8 cellular contexts compared by ENCODE assay signal in the genomic region with DNA sequence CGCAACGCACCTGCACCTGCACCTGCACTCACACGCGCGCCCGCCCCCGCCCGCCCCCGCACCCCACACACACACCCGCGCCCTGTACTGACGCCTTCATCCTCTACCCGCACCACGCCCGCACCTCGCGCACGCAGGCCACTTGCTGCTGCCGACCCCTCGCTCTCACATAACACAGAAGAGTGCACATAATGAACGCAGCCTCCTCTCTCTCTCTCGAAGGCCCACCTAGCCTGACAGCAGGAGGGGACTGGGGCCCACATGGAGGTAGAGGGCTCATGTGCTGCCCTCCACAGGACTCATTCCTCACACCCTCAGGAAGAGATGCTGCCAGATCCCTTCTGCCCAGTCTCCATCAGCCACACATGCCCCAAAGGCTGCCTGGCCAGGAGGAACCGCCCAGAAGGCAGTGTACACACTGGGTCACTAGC. TPM values are rescaled to one million over a fixed set of nuclear protein-coding genes. Genes with fewer than 3 reads are reported as not detected.
DNase-seq lines count a peak whose midpoint lies in the region; ATAC-seq and TF ChIP-seq lines count a peak whose summit lies in the region.

No MANE protein-coding gene starts in this region.

- peaks cover 18% of the 10 kb centered on the region for H3K27me3 Mint-ChIP-seq in activated naive CD8-positive, alpha-beta T cell

- H2AFZ ChIP-seq in mesenchymal stem cell (ENCODE audit: low read depth, low read length): no peak overlapping the region

- no peak overlapping the region for H3K27ac Mint-ChIP-seq in activated naive CD8-positive, alpha-beta T cell

- H3K9me3 Mint-ChIP-seq in activated naive CD8-positive, alpha-beta T cell (ENCODE audit: low read depth): no peaks in the 10 kb centered on the region

- no peak overlapping the region for H3K23ac ChIP-seq in mesenchymal stem cell (ENCODE audit: low read length in 2 of 2)

- H3K4me3 ChIP-seq in LNCaP clone FGC (ENCODE audit: low read depth, low read length) (peak overlapping the region; percentile 45), mesenchymal stem cell (ENCODE audit: insufficient read depth in 1 of 2, low read depth in 1 of 2, low read length in 2 of 2) (peak overlapping the region in 1 of 2 experiments; percentile 52)

- peak overlapping the region; percentile 87 for H3K4me2 ChIP-seq in mesenchymal stem cell (ENCODE audit: low read length, poor library complexity, severe bottlenecking)

- DNase-seq in COLO668 (lab: John Stamatoyannopoulos, UW; ENCODE audit: unreplicated experiment) (peak; percentile 65), LNCaP clone FGC (ENCODE audit: low read depth) (no peak), mesenchymal stem cell (no peak), putamen (ENCODE audit: low spot score) (no peak), substantia nigra (lab: John Stamatoyannopoulos, UW) (no peak)

- H4K91ac ChIP-seq in mesenchymal stem cell (ENCODE audit: low read length): no peak overlapping the region

- no peak overlapping the region for H4K8ac ChIP-seq in mesenchymal stem cell (ENCODE audit: low read length)

- no peak overlapping the region for H3K4ac ChIP-seq in mesenchymal stem cell (ENCODE audit: low read depth in 1 of 2, low read length in 2 of 2)

- peaks cover 8% of the 10 kb centered on the region for H3K4me1 Mint-ChIP-seq in activated naive CD8-positive, alpha-beta T cell (ENCODE audit: low read depth)

- H3K9me3 ChIP-seq in mesenchymal stem cell (ENCODE audit: control insufficient read depth, low read length): no peaks in the 10 kb centered on the region

- ATAC-seq in GM18517 (IDR thresholded peaks at IDR 0.05; ENCODE audit: unreplicated experiment): no peak
- ATAC-seq in HG02840 (IDR thresholded peaks at IDR 0.05; ENCODE audit: low FRiP score, unreplicated experiment): no peak

- no peaks in the 10 kb centered on the region for H3K36me3 ChIP-seq in mesenchymal stem cell (ENCODE audit: control insufficient read depth in 1 of 2, insufficient read depth in 2 of 2, low read depth in 1 of 2, low read length in 2 of 2)

- H3K4me3 Mint-ChIP-seq in activated naive CD8-positive, alpha-beta T cell: peak overlapping the region; percentile 90

- WGBS in mesenchymal stem cell: 9% methylated on average over 19 of the region's 23 CpGs

- H3K27me3 ChIP-seq in mesenchymal stem cell (ENCODE audit: control insufficient read depth in 1 of 2, insufficient read depth in 1 of 2, low read length in 2 of 2): peaks cover 54 to 59% of the 10 kb centered on the region in 2 experiments

- H3K9ac ChIP-seq in mesenchymal stem cell (ENCODE audit: low read length): no peak overlapping the region

- TF ChIP-seq CTCF in LNCaP clone FGC (IDR thresholded peaks at IDR 0.05; ENCODE audit: control insufficient read depth, extremely low read depth, insufficient read depth): peak; percentile 34; the same call in 1 of the 2 replicates

- peaks cover 4% of the 10 kb centered on the region for H3K36me3 Mint-ChIP-seq in activated naive CD8-positive, alpha-beta T cell

- H3K4me1 ChIP-seq in mesenchymal stem cell (ENCODE audit: control insufficient read depth, insufficient read depth, low read depth, low read length): peaks cover 13% of the 10 kb centered on the region

- no peak overlapping the region for H3K14ac ChIP-seq in mesenchymal stem cell (ENCODE audit: low read length in 2 of 2)

- no peak overlapping the region for H2AK5ac ChIP-seq in mesenchymal stem cell (ENCODE audit: low read length, severe bottlenecking)

- no peak overlapping the region for H3K27ac ChIP-seq in mesenchymal stem cell (ENCODE audit: low read length, poor library complexity, severe bottlenecking)
- H3K27ac ChIP-seq in substantia nigra (ENCODE audit: low read depth, low read length, poor library complexity, severe bottlenecking): no peak overlapping the region

- no peak overlapping the region for H2BK120ac ChIP-seq in mesenchymal stem cell (ENCODE audit: low read depth, low read length)

- no peak overlapping the region for H3K18ac ChIP-seq in mesenchymal stem cell (ENCODE audit: low read depth in 1 of 2, low read length in 2 of 2)

- no peaks in the 10 kb centered on the region for H3K79me1 ChIP-seq in mesenchymal stem cell (replicated peaks; ENCODE audit: low read length, poor library complexity, severe bottlenecking)

- H2BK12ac ChIP-seq in mesenchymal stem cell (ENCODE audit: low read length in 2 of 2): no peak overlapping the region

- H2BK15ac ChIP-seq in mesenchymal stem cell (ENCODE audit: low read depth, poor library complexity, severe bottlenecking): no peak overlapping the region

- H2BK5ac ChIP-seq in mesenchymal stem cell (ENCODE audit: low read depth, low read length, poor library complexity, severe bottlenecking): no peak overlapping the region

RNA-seq across cellular contexts. Expression of a gene that starts 0.4 kb away (rescaled TPM):
- 0.04 TPM for polyA plus RNA-seq in mesenchymal stem cell (2013, experiment 1 of 2)
- 0.12 TPM for polyA plus RNA-seq in mesenchymal stem cell (2013, experiment 2 of 2)
